8 cellular contexts compared by ENCODE assay signal in the genomic region with DNA sequence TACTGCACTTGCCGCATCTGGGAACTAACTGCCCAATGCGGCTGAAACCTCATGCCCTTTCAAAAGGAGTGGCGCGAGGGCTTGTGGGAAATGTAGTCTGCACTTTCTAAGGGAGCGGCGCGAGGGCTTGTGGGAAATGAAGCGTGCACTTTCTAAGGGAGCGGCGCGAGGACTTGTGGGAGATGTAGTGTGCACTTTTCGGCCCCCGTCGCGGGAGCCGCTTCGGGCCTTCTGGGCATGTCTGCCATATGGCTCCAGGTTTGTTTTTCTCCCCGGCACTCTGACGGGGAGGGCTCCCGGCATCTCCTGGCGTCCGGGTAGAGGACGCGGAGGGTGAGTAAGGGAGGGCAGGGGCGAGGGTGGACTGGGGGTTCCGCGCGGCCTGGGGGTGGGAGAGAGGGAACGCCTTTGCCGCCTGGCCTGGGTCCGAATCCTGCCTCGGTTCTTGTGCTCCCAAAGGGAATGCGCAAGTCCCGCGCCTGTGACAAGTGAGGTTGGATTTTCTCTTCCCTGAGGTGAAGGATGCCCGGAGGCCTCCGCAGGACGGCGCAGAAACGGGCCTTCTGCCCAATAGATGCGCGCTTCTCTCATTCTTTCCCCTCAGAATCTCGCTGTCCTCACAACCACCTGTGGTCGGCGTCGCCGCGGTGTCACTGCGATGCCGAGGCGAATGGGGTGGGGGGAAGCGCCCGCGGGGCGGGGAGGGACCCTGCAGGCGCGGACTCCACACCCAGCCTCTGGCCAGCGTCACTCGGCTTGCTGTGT. TPM values are rescaled to one million over a fixed set of nuclear protein-coding genes. Genes with fewer than 3 reads are reported as not detected.
DNase-seq lines count a peak whose midpoint lies in the region; ATAC-seq, FAIRE-seq and TF ChIP-seq lines count a peak whose summit lies in the region.

A gene (plus strand): TSS at position 180 of the 765 bp plus-strand sequence. CDS start 2,281 bp downstream, outside the sequence.

- TF ChIP-seq CTCF in H1 (IDR thresholded peaks at IDR 0.05; ENCODE audit: control extremely low read depth in 1 of 3, insufficient read depth in 1 of 3, low read depth in 1 of 3, low read length in 3 of 3), result no peak

- H3K27me3 ChIP-seq in H1 (replicated peaks in 1 of 4; ENCODE audit: control insufficient read depth in 3 of 4, extremely low read depth in 1 of 4, insufficient read depth in 3 of 4, low read length in 3 of 4), result no peaks in the 10 kb centered on the region
- no peaks in the 10 kb centered on the region for H3K27me3 ChIP-seq in mesenchymal stem cell (ENCODE audit: control insufficient read depth in 1 of 2, insufficient read depth in 1 of 2, low read length in 2 of 2)

- no peak within 1 kb of the TSS for H3K18ac ChIP-seq in H1 (ENCODE audit: extremely low read depth, low read length)
- no peak within 1 kb of the TSS for H3K18ac ChIP-seq in mesenchymal stem cell (ENCODE audit: low read depth in 1 of 2, low read length in 2 of 2)

- H3K4me3 ChIP-seq in H1 (ENCODE audit: extremely low read depth in 1 of 4, insufficient read depth in 2 of 4, low read depth in 3 of 4, low read length in 4 of 4) (peak within 1 kb of the TSS; percentile 21 to 68 (median 44)), mesenchymal stem cell (ENCODE audit: insufficient read depth in 1 of 2, low read depth in 1 of 2, low read length in 2 of 2) (peak within 1 kb of the TSS in 1 of 2 experiments; percentile 96)

- H2AFZ ChIP-seq in H1 (ENCODE audit: low read length) (peak within 1 kb of the TSS; percentile 21; the same call in 1 of the 2 replicates), mesenchymal stem cell (ENCODE audit: low read depth, low read length) (peak within 1 kb of the TSS; percentile 42)

- WGBS in H1 (ENCODE audit: extremely low coverage in 1 of 2, insufficient coverage in 1 of 2, insufficient read length in 1 of 2, insufficient replicate concordance in 2 of 2, low coverage in 1 of 2, low lambda C conversion rate in 2 of 2, missing lambda C conversion rate in 1 of 2), 2 experiments, result 48% methylated on average over 52 of the region's 59 CpGs; no CpG with 5 or more reads in 1 of the 2 experiments
- 73% methylated on average over 56 of the region's 59 CpGs for WGBS in mesenchymal stem cell

- H3K27ac ChIP-seq in H1 (ENCODE audit: low read depth, low read length), result no peak within 1 kb of the TSS
- H3K27ac ChIP-seq in mesenchymal stem cell (ENCODE audit: low read length, poor library complexity, severe bottlenecking), result no peak within 1 kb of the TSS

- H3K9ac ChIP-seq in H1 (replicated peaks in 1 of 4; ENCODE audit: extremely low read depth in 1 of 4, low read depth in 3 of 4, low read length in 3 of 4) (peak within 1 kb of the TSS in 1 of 4 experiments; percentile 20; a peak in 2 of 7 replicates), mesenchymal stem cell (ENCODE audit: low read length) (peak within 1 kb of the TSS; percentile 96)

- H2BK12ac ChIP-seq in H1 (ENCODE audit: low read depth, low read length) (no peak within 1 kb of the TSS), mesenchymal stem cell (ENCODE audit: low read length in 2 of 2) (no peak within 1 kb of the TSS)

- no peaks in the 10 kb centered on the region for H3K23me2 ChIP-seq in H1 (ENCODE audit: low read depth, low read length)

- no peak within 1 kb of the TSS for H3K56ac ChIP-seq in H1 (replicated peaks; ENCODE audit: insufficient read length, low read depth, low read length)

- no peak within 1 kb of the TSS for H4K8ac ChIP-seq in H1 (ENCODE audit: extremely low read depth, insufficient read depth, low read length)
- peak within 1 kb of the TSS; percentile 63 for H4K8ac ChIP-seq in mesenchymal stem cell (ENCODE audit: low read length)

- H2BK15ac ChIP-seq in H1 (ENCODE audit: low read length) (no peak within 1 kb of the TSS), mesenchymal stem cell (ENCODE audit: low read depth, poor library complexity, severe bottlenecking) (no peak within 1 kb of the TSS)

- no peak for TF ChIP-seq EP300 in H1 (IDR thresholded peaks at IDR 0.05; ENCODE audit: borderline replicate concordance in 1 of 2, low read depth in 2 of 2, low read length in 2 of 2)

- POLR2A ChIA-PET in H1 (lab: Charles Lee; ENCODE audit: partially characterized antibody), result no interaction called here

- FAIRE-seq in H1 (lab: Jason Lieb, UNC), result no peak

- H3K4ac ChIP-seq in H1 (replicated peaks; ENCODE audit: insufficient read length, low read depth, low read length) (no peak within 1 kb of the TSS), mesenchymal stem cell (ENCODE audit: low read depth in 1 of 2, low read length in 2 of 2) (no peak within 1 kb of the TSS)

- H4K20me1 ChIP-seq in H1 (replicated peaks in 1 of 2; ENCODE audit: control insufficient read depth in 1 of 2, insufficient read depth in 2 of 2, low read length in 2 of 2), result no peaks in the 10 kb centered on the region

- H2BK120ac ChIP-seq in H1 (replicated peaks; ENCODE audit: low read depth, low read length) (no peak within 1 kb of the TSS), mesenchymal stem cell (ENCODE audit: low read depth, low read length) (no peak within 1 kb of the TSS)

- peaks cover 0 to 4% (median 0%) of the 10 kb centered on the region in 4 experiments; a peak in 1 of 8 replicates for H3K36me3 ChIP-seq in H1 (ENCODE audit: control insufficient read depth in 2 of 4, insufficient read depth in 4 of 4, low read length in 3 of 4)
- H3K36me3 ChIP-seq in mesenchymal stem cell (ENCODE audit: control insufficient read depth in 1 of 2, insufficient read depth in 2 of 2, low read depth in 1 of 2, low read length in 2 of 2), result peaks cover 0 to 37% of the 10 kb centered on the region in 2 experiments

- peak; percentile 91 for DNase-seq in COLO668 (lab: John Stamatoyannopoulos, UW; ENCODE audit: unreplicated experiment)
- peak; percentile 93 for DNase-seq in HT1080 (ENCODE audit: low read depth)
- DNase-seq in NOMO-1 treated with DMSO at 0.1 percent for 48 hours (lab: John Stamatoyannopoulos, UW; ENCODE audit: unreplicated experiment), result peak; percentile 96
- DNase-seq in activated CD8-positive, alpha-beta memory T cell treated with anti-CD3 and anti-CD28 coated beads for 4 hours (ENCODE audit: low read depth in 2 of 2), result peak; percentile 76 to 83
- DNase-seq in H1 (ENCODE audit: low read depth in 1 of 2, low spot score in 2 of 2), result peak; percentile 39 to 82
- DNase-seq in mesenchymal stem cell, result peak; percentile 84
- DNase-seq in stimulated activated CD8-positive, alpha-beta memory T cell treated with anti-CD3 and anti-CD28 coated beads, Interleukin-12 subunit alpha, Interleukin-12 subunit beta, amount 100 ng/mL, for 4 hours (ENCODE audit: low read depth), result peak; percentile 80

- H3K4me1 ChIP-seq in H1 (replicated peaks in 1 of 4; ENCODE audit: control insufficient read depth in 3 of 4, insufficient read depth in 4 of 4, low read length in 3 of 4) (no peaks in the 10 kb centered on the region), mesenchymal stem cell (ENCODE audit: control insufficient read depth, insufficient read depth, low read depth, low read length) (peaks cover 1% of the 10 kb centered on the region)

- no peak within 1 kb of the TSS for H2BK20ac ChIP-seq in H1 (ENCODE audit: low read length)

- peak; percentile 97 for ATAC-seq in GM21360 (IDR thresholded peaks at IDR 0.05; ENCODE audit: unreplicated experiment)

- no peak within 1 kb of the TSS for H2AK5ac ChIP-seq in H1 (ENCODE audit: low read depth, low read length)
- no peak within 1 kb of the TSS for H2AK5ac ChIP-seq in mesenchymal stem cell (ENCODE audit: low read length, severe bottlenecking)

- no peak within 1 kb of the TSS for H4K5ac ChIP-seq in H1 (ENCODE audit: insufficient read length, low read depth, low read length)

- H3K4me2 ChIP-seq in H1 (ENCODE audit: insufficient read depth in 1 of 2, low read depth in 2 of 2, low read length in 2 of 2) (peak within 1 kb of the TSS; percentile 49 to 59), mesenchymal stem cell (ENCODE audit: low read length, poor library complexity, severe bottlenecking) (no peak within 1 kb of the TSS)

- H2BK5ac ChIP-seq in H1 (ENCODE audit: low read depth, low read length) (no peak within 1 kb of the TSS), mesenchymal stem cell (ENCODE audit: low read depth, low read length, poor library complexity, severe bottlenecking) (no peak within 1 kb of the TSS)

- TF ChIP-seq RAD21 in H1 (IDR thresholded peaks at IDR 0.05 in 1 of 2, conservative IDR thresholded peaks at IDR 0.05 in 1 of 2; ENCODE audit: low read depth in 2 of 2, low read length in 2 of 2), result no peak

- H3K79me2 ChIP-seq in H1 (ENCODE audit: control insufficient read depth in 1 of 2, insufficient read depth in 2 of 2, low read length in 2 of 2), result no peaks in the 10 kb centered on the region

- H3K23ac ChIP-seq in H1 (ENCODE audit: insufficient read length) (no peak within 1 kb of the TSS), mesenchymal stem cell (ENCODE audit: low read length in 2 of 2) (no peak within 1 kb of the TSS)

- H3K9me3 ChIP-seq in H1 (ENCODE audit: insufficient read depth in 2 of 2, low read depth in 1 of 2, low read length in 1 of 2) (peaks cover 27 to 54% of the 10 kb centered on the region in 2 experiments), mesenchymal stem cell (ENCODE audit: control insufficient read depth, low read length) (peaks cover 16% of the 10 kb centered on the region)

- no peak for TF ChIP-seq POLR2A in H1 (IDR thresholded peaks at IDR 0.05; ENCODE audit: control extremely low read depth in 1 of 2, low read depth in 2 of 2, low read length in 2 of 2)

- no peak within 1 kb of the TSS for H4K91ac ChIP-seq in H1 (replicated peaks; ENCODE audit: insufficient read length, low read length)
- H4K91ac ChIP-seq in mesenchymal stem cell (ENCODE audit: low read length), result no peak within 1 kb of the TSS

- no peaks in the 10 kb centered on the region for H3K79me1 ChIP-seq in H1 (ENCODE audit: low read depth, low read length)
- H3K79me1 ChIP-seq in mesenchymal stem cell (replicated peaks; ENCODE audit: low read length, poor library complexity, severe bottlenecking), result no peaks in the 10 kb centered on the region

- no peak within 1 kb of the TSS for H3K14ac ChIP-seq in H1 (ENCODE audit: insufficient read length)
- H3K14ac ChIP-seq in mesenchymal stem cell (ENCODE audit: low read length in 2 of 2), result no peak within 1 kb of the TSS

- CTCF ChIA-PET in H1 (lab: Charles Lee; ENCODE audit: partially characterized antibody), result no interaction called here

RNA-seq across cellular contexts. Expression of the gene that starts here (rescaled TPM):
- 11.5 and 13.6 TPM in 2 replicates for total RNA-seq in HT1080 (2014; rRNA removed; shearing (Covaris generic))
- polyA plus RNA-seq in HT1080 (2015; cell fraction: cytosol; rRNA removed), result 8.9 and 20.3 TPM in 2 replicates
- 28.2 and 37.2 TPM in 2 replicates for polyA plus RNA-seq in HT1080 (2015; cell fraction: nucleus; rRNA removed)
- total RNA-seq in H1 (2021; fragmentation: NEBNext Ultra II Directional; extraction: Animal tissue kit (Norgen Biotek cat#: 25700)), result 12.2 and 12.7 TPM in 2 replicates
- 0.97 and 1.7 TPM in 2 replicates for polyA plus RNA-seq in H1 (2011; rRNA removed)
- polyA plus RNA-seq in H1 (2011; cell fraction: cytosol; rRNA removed), result 1.5 TPM
- polyA plus RNA-seq in H1 (2011; cell fraction: nucleus; rRNA removed), result 6.2 TPM
- 2.0 to 2.7 TPM (median 2.2 TPM) in 4 replicates for polyA plus RNA-seq in H1 (2012, experiment 1 of 2)
- 0.08 TPM for polyA plus RNA-seq in H1 (2012, experiment 2 of 2)
- polyA plus RNA-seq in H1 (2013, experiment 1 of 2), result 6.4 TPM
- polyA plus RNA-seq in H1 (2013, experiment 2 of 2), result 5.7 TPM
- 6.6 and 8.7 TPM in 2 replicates for polyA minus RNA-seq in H1 (2011; rRNA and poly(A)+ RNA removed)
- polyA minus RNA-seq in H1 (2011; cell fraction: cytosol; rRNA and poly(A)+ RNA removed), result 3.4 TPM
- 20.6 TPM for polyA minus RNA-seq in H1 (2011; cell fraction: nucleus; rRNA and poly(A)+ RNA removed)
- polyA plus RNA-seq in mesenchymal stem cell (2013, experiment 1 of 2), result 2.1 TPM
- 2.1 TPM for polyA plus RNA-seq in mesenchymal stem cell (2013, experiment 2 of 2)
